11 cellular contexts compared by ENCODE assay signal in genomic region chr10:14873090-14873760, GRCh38.
DNase-seq lines count a peak whose midpoint lies in the region; ATAC-seq and TF ChIP-seq lines count a peak whose summit lies in the region.
"Had no signal": no experiment of that assay in that cellular context is flagged by ENCODE, and none has a peak within 500 bp of the region (broad histone marks: within the 10 kb centered on the region; RNA-seq: fewer than 3 reads in every experiment).

No MANE protein-coding gene starts in this region.

- no peak for TF ChIP-seq CTCF in GM20000 (IDR thresholded peaks at IDR 0.05; ENCODE audit: extremely low read depth, missing control alignments)
- no peak for TF ChIP-seq CTCF in choroid plexus epithelial cell (conservative IDR thresholded peaks at IDR 0.05; ENCODE audit: low read depth, low read length)

- no peaks in the 10 kb centered on the region for H3K27me3 ChIP-seq in HAP-1 (ENCODE audit: low read depth)

- DNase-seq in AG08396 (ENCODE audit: low spot score) (peak; percentile 21), GM20000 (ENCODE audit: low spot score) (peak; percentile 26), choroid plexus epithelial cell (ENCODE audit: low read depth) (peak; percentile 64), globus pallidus (ENCODE audit: low spot score) (no peak), UCSD-AML1 (lab: John Stamatoyannopoulos, UW; ENCODE audit: unreplicated experiment) (no peak), germinal center (ENCODE audit: low spot score) (no peak), HAP-1 (ENCODE audit: low spot score in 2 of 2) (no peak)
- DNase-seq: AML-193, hippocampal formation had no signal

- peak; percentile 53 for ATAC-seq in HG03378 (IDR thresholded peaks at IDR 0.05; ENCODE audit: unreplicated experiment)
- ATAC-seq: HCT116 had no signal

- H3K4me1 ChIP-seq in HAP-1, result peaks cover 6% of the 10 kb centered on the region

- H3K9me3 ChIP-seq in HAP-1, result no peaks in the 10 kb centered on the region

- H3K4me3 ChIP-seq in choroid plexus epithelial cell (ENCODE audit: low read depth, low read length), result no peak overlapping the region
- H3K4me3 ChIP-seq in HAP-1, result no peak overlapping the region

- in situ Hi-C loops in HAP-1 (cut with MboI; ENCODE audit: low sequenced_read_pairs), result no loop called here

- peaks cover 33% of the 10 kb centered on the region for H3K36me3 ChIP-seq in HAP-1 (replicated peaks)

Comparison
In these comparisons a context has a peak if more than half of its experiments do, and no peak if none do; other contexts are left out.
1. DNase-seq: peak in AG08396 (single experiment), GM20000 (single experiment) and choroid plexus epithelial cell (single experiment); none in globus pallidus (single experiment), UCSD-AML1 (single experiment), germinal center (single experiment) and HAP-1 (0 of 2).